In genomic region chr4:83370640-83370906, GRCh38 we compare ENCODE assay signal across 22 cellular contexts. TPM values are rescaled to one million over a fixed set of nuclear protein-coding genes. Genes with fewer than 3 reads are reported as not detected.
DNase-seq lines count a peak whose midpoint lies in the region; ATAC-seq, FAIRE-seq and TF ChIP-seq lines count a peak whose summit lies in the region.
"Had no signal": no experiment of that assay in that cellular context is flagged by ENCODE, and none has a peak within 500 bp of the region (broad histone marks: within the 10 kb centered on the region; RNA-seq: fewer than 3 reads in every experiment).

No MANE protein-coding gene starts in this region.

- in situ Hi-C loops in mammary epithelial cell (cut with MboI; ENCODE audit: low sequenced_read_pairs in 2 of 2) = no loop called here

- H3K27ac Mint-ChIP-seq in MCF 10A (ENCODE audit: low read depth, unreplicated experiment) = no peak overlapping the region
- H3K27ac Mint-ChIP-seq in activated CD4-positive, alpha-beta T cell treated with anti-CD3 and anti-CD28 coated beads, Interleukin-2, amount 10 ng/mL, durations not matched to agents 24 days and 14 days = no peak overlapping the region

- H4K8ac ChIP-seq in neuronal stem cell (ENCODE audit: low read depth, low read length) = no peak overlapping the region

- H3K27me3 ChIP-seq in mammary epithelial cell (ENCODE audit: insufficient read depth, low read length) (no peaks in the 10 kb centered on the region), upper lobe of left lung (no peaks in the 10 kb centered on the region), neuronal stem cell (ENCODE audit: control insufficient read depth in 3 of 3, insufficient read depth in 3 of 3, low read depth in 1 of 3, low read length in 3 of 3) (peaks cover 0 to 3% (median 0%) of the 10 kb centered on the region in 3 experiments)
- H3K27me3 ChIP-seq: breast epithelium, tibial nerve had no signal

- no peaks in the 10 kb centered on the region for H3K36me3 ChIP-seq in mammary epithelial cell (ENCODE audit: insufficient read depth, low read length)
- no peaks in the 10 kb centered on the region for H3K36me3 ChIP-seq in upper lobe of left lung
- H3K36me3 ChIP-seq in neuronal stem cell (replicated peaks in 1 of 2; ENCODE audit: control insufficient read depth in 2 of 2, insufficient read depth in 2 of 2, low read length in 2 of 2) = no peaks in the 10 kb centered on the region
- H3K36me3 ChIP-seq: breast epithelium, tibial nerve had no signal

- no peak overlapping the region for H3K14ac ChIP-seq in neuronal stem cell (ENCODE audit: low read length)

- TF ChIP-seq POLR2A in upper lobe of left lung (IDR thresholded peaks at IDR 0.05) = no peak

- no peak overlapping the region for H2BK15ac ChIP-seq in neuronal stem cell (ENCODE audit: low read length)

- no peaks in the 10 kb centered on the region for H3K9me3 Mint-ChIP-seq in MCF 10A (ENCODE audit: unreplicated experiment)
- H3K9me3 Mint-ChIP-seq in activated CD4-positive, alpha-beta T cell treated with anti-CD3 and anti-CD28 coated beads, Interleukin-2, amount 10 ng/mL, durations not matched to agents 24 days and 14 days = no peaks in the 10 kb centered on the region
- H3K9me3 Mint-ChIP-seq: neural crest cell had no signal

- TF ChIP-seq CTCF in mammary epithelial cell (conservative IDR thresholded peaks at IDR 0.05 in 1 of 2, IDR thresholded peaks at IDR 0.05 in 1 of 2; ENCODE audit: extremely low read depth in 1 of 2, insufficient read depth in 1 of 2, low read depth in 1 of 2, low read length in 2 of 2) (no peak), MCF 10A (IDR thresholded peaks at IDR 0.05; ENCODE audit: unreplicated experiment) (no peak), fibroblast of mammary gland (conservative IDR thresholded peaks at IDR 0.05; ENCODE audit: control insufficient read depth, insufficient read depth, low read depth, low read length) (no peak), upper lobe of left lung (IDR thresholded peaks at IDR 0.05) (no peak)

- H3K79me1 ChIP-seq in neuronal stem cell (ENCODE audit: low read depth, low read length) = no peaks in the 10 kb centered on the region

- no peaks in the 10 kb centered on the region for H3K27me3 Mint-ChIP-seq in MCF 10A (ENCODE audit: insufficient read depth, unreplicated experiment)
- no peaks in the 10 kb centered on the region for H3K27me3 Mint-ChIP-seq in activated CD4-positive, alpha-beta T cell treated with anti-CD3 and anti-CD28 coated beads, Interleukin-2, amount 10 ng/mL, durations not matched to agents 24 days and 14 days

- no peak overlapping the region for H2AK5ac ChIP-seq in neuronal stem cell (ENCODE audit: low read depth, low read length)

- H3K4me1 ChIP-seq in mammary epithelial cell (ENCODE audit: insufficient read depth, low read length) (no peaks in the 10 kb centered on the region), upper lobe of left lung (no peaks in the 10 kb centered on the region), neuronal stem cell (ENCODE audit: control insufficient read depth in 2 of 2, insufficient read depth in 1 of 2, low read depth in 1 of 2, low read length in 2 of 2) (peaks cover 0 to 1% of the 10 kb centered on the region in 2 donors)
- H3K4me1 ChIP-seq: breast epithelium, tibial nerve had no signal

- H2BK12ac ChIP-seq in neuronal stem cell (ENCODE audit: low read length) = no peak overlapping the region

- ATAC-seq in upper lobe of left lung (ENCODE audit: low FRiP score in 2 of 2) = peak; percentile 31 to 42
- ATAC-seq: stimulated activated naive CD8-positive, alpha-beta T cell treated with anti-CD3 and anti-CD28 coated beads, Interleukin-15, Interleukin-2, amounts not matched to agents 100 U/mL and 50 U/mL, for 24 hours had no signal

- intact Hi-C loops in mammary epithelial cell (cut with micrococcal nuclease) = no loop called here
- intact Hi-C loops in MCF 10A (cut with micrococcal nuclease) = no loop called here
- intact Hi-C loops in activated CD4-positive, alpha-beta T cell treated with anti-CD3 and anti-CD28 coated beads, Interleukin-2, amount 10 ng/mL, durations not matched to agents 24 days and 14 days (cut with micrococcal nuclease) = no loop called here

- WGBS in mammary epithelial cell (ENCODE audit: low coverage, missing lambda C conversion rate) = 100% methylated on average over 1 of the region's 1 CpG
- WGBS in upper lobe of left lung, 2 donors = 38% methylated on average over 1 of the region's 1 CpG; no CpG with 5 or more reads in 1 of the 2 donors
- no CpG with 5 or more reads among the region's 1 CpG for whole genome bisulfite sequencing in neuronal stem cell (ENCODE audit: extremely low coverage in 2 of 2, insufficient read length in 2 of 2, insufficient replicate concordance in 1 of 2), 2 donors

- DNase-seq in mammary epithelial cell (peak; percentile 35), MCF 10A (ENCODE audit: unreplicated experiment) (no peak), RPMI7951 (ENCODE audit: low read depth) (peak; percentile 35), fibroblast of mammary gland (ENCODE audit: low read depth) (peak; percentile 72), upper lobe of left lung (no peak), GM19239 (ENCODE audit: insufficient read length, low spot score) (no peak), neuronal stem cell (ENCODE audit: low spot score) (no peak)
- DNase-seq in activated CD4-positive, alpha-beta T cell treated with anti-CD3 and anti-CD28 coated beads, Interleukin-2, amount 10 ng/mL, durations not matched to agents 24 days and 14 days = no peak
- DNase-seq: 8988T; activated CD4-positive, alpha-beta T cell treated with anti-CD3 and anti-CD28 coated beads, Interleukin-2, amount 50 U/mL, for 4 hours; activated CD8-positive, alpha-beta memory T cell treated with anti-CD3 and anti-CD28 coated beads, Interleukin-2, amount 50 U/mL, for 4 hours; NCI-H1417; NCI-H510A treated with DMSO at 0.1 percent for 48 hours; stimulated activated CD4-positive, alpha-beta T cell treated with anti-CD3 and anti-CD28 coated beads, Interleukin-4, amount 100 ng/mL, for 24 hours; stimulated activated naive CD8-positive, alpha-beta T cell treated with anti-CD3 and anti-CD28 coated beads, Interleukin-15, Interleukin-2, amounts not matched to agents 100 U/mL and 50 U/mL, for 24 hours; T-helper 2 cell had no signal

- dilution Hi-C loops in mammary epithelial cell (cut with HindIII; ENCODE audit: low sequenced_read_pairs) = no loop called here

- H3K23ac ChIP-seq in neuronal stem cell (ENCODE audit: low read depth, low read length, poor library complexity) = no peak overlapping the region

- H3K9ac ChIP-seq in mammary epithelial cell (ENCODE audit: insufficient read depth, low read length) = no peak overlapping the region
- no peak overlapping the region for H3K9ac ChIP-seq in neuronal stem cell (ENCODE audit: low read depth, low read length, poor library complexity)

- H4K91ac ChIP-seq in neuronal stem cell (ENCODE audit: low read depth, low read length, poor library complexity) = no peak overlapping the region

- no peaks in the 10 kb centered on the region for H4K20me1 ChIP-seq in mammary epithelial cell (ENCODE audit: insufficient read depth, low read length)

- H2AFZ ChIP-seq in mammary epithelial cell (ENCODE audit: low read depth, low read length) (no peak overlapping the region), neuronal stem cell (ENCODE audit: low read length) (no peak overlapping the region)

- CTCF ChIA-PET in mammary epithelial cell (lab: Charles Lee; ENCODE audit: low non-redundant PET) (no interaction called here), MCF 10A (lab: Yijun Ruan, JAX) (interaction anchor here (1.2 kb wide), 1 partner anchor 9 kb away, joined by 7 read pairs; no protein-coding TSS in a partner anchor)

- H3K27ac ChIP-seq in mammary epithelial cell (ENCODE audit: insufficient read depth, low read depth, low read length) = no peak overlapping the region
- no peak overlapping the region for H3K27ac ChIP-seq in upper lobe of left lung
- no peak overlapping the region for H3K27ac ChIP-seq in neuronal stem cell (replicated peaks; ENCODE audit: low read length)
- H3K27ac ChIP-seq: breast epithelium, tibial nerve, VCaP had no signal

- H2BK120ac ChIP-seq in neuronal stem cell (ENCODE audit: low read depth, low read length) = no peak overlapping the region

- BruUV-seq in mammary epithelial cell (replicated peaks; lab: Mats Ljungman, UMichigan) (no TSS peak), MCF 10A (replicated peaks; lab: Mats Ljungman, UMichigan) (no TSS peak)

- no peak overlapping the region for H3K4me3 ChIP-seq in mammary epithelial cell (replicated peaks in 1 of 3; ENCODE audit: insufficient read depth in 1 of 3, low read depth in 2 of 3, low read length in 3 of 3)
- no peak overlapping the region for H3K4me3 ChIP-seq in fibroblast of mammary gland (ENCODE audit: control insufficient read depth, low read depth, low read length)
- H3K4me3 ChIP-seq in upper lobe of left lung = no peak overlapping the region
- H3K4me3 ChIP-seq in neuronal stem cell (ENCODE audit: low read length in 2 of 2) = no peak overlapping the region
- H3K4me3 ChIP-seq: breast epithelium, tibial nerve had no signal

- FAIRE-seq in GM19239 (lab: Jason Lieb, UNC) = no peak
- FAIRE-seq: GM12892, islet of Langerhans had no signal

- H3K4me2 ChIP-seq in mammary epithelial cell (ENCODE audit: insufficient read depth, low read depth, low read length) = no peak overlapping the region
- H3K4me2 ChIP-seq in neuronal stem cell (ENCODE audit: insufficient read depth, low read length, poor library complexity, severe bottlenecking) = no peak overlapping the region

- no peak overlapping the region for H2BK5ac ChIP-seq in neuronal stem cell (ENCODE audit: low read length)

- H3K18ac ChIP-seq in neuronal stem cell (ENCODE audit: low read length) = no peak overlapping the region

- H3K79me2 ChIP-seq in mammary epithelial cell (ENCODE audit: insufficient read depth, low read length) = no peaks in the 10 kb centered on the region

- H3K9me3 ChIP-seq in mammary epithelial cell (replicated peaks; ENCODE audit: insufficient read depth, low read length) (no peaks in the 10 kb centered on the region), upper lobe of left lung (no peaks in the 10 kb centered on the region), neuronal stem cell (replicated peaks in 1 of 2; ENCODE audit: control insufficient read depth in 2 of 2, insufficient read depth in 1 of 2, low read depth in 1 of 2, low read length in 2 of 2) (peaks cover 0 to 2% of the 10 kb centered on the region in 2 donors)
- H3K9me3 ChIP-seq: tibial nerve had no signal

- POLR2A ChIA-PET in MCF 10A (lab: Yijun Ruan, JAX) = interaction anchor here (1.4 kb wide), 1 partner anchor 9 kb away, joined by 5 read pairs; no protein-coding TSS in a partner anchor

- H3K4me1 Mint-ChIP-seq in MCF 10A (ENCODE audit: insufficient read depth, unreplicated experiment) = no peaks in the 10 kb centered on the region
- peaks cover 8% of the 10 kb centered on the region for H3K4me1 Mint-ChIP-seq in activated CD4-positive, alpha-beta T cell treated with anti-CD3 and anti-CD28 coated beads, Interleukin-2, amount 10 ng/mL, durations not matched to agents 24 days and 14 days
- H3K4me1 Mint-ChIP-seq: neural crest cell had no signal

- no peak overlapping the region for H3K4ac ChIP-seq in neuronal stem cell (ENCODE audit: low read length)

- H3K36me3 Mint-ChIP-seq in MCF 10A (ENCODE audit: insufficient read depth, unreplicated experiment) = no peaks in the 10 kb centered on the region
- H3K36me3 Mint-ChIP-seq in activated CD4-positive, alpha-beta T cell treated with anti-CD3 and anti-CD28 coated beads, Interleukin-2, amount 10 ng/mL, durations not matched to agents 24 days and 14 days (ENCODE audit: low read depth) = no peaks in the 10 kb centered on the region

- no peak overlapping the region for H3K4me3 Mint-ChIP-seq in MCF 10A (ENCODE audit: unreplicated experiment)
- H3K4me3 Mint-ChIP-seq in activated CD4-positive, alpha-beta T cell treated with anti-CD3 and anti-CD28 coated beads, Interleukin-2, amount 10 ng/mL, durations not matched to agents 24 days and 14 days = no peak overlapping the region
- H3K4me3 Mint-ChIP-seq: neural crest cell had no signal

- no peak for TF ChIP-seq EP300 in upper lobe of left lung (IDR thresholded peaks at IDR 0.05)

RNA-seq across cellular contexts. Expression of gene HPSE, which starts 35.9 kb away (rescaled TPM):
- total RNA-seq in mammary epithelial cell (10 to 100 TPM in 1 of 2 donors, under 1 TPM in 1; 0.17 to 17.4 TPM), MCF 10A (2022) (5.5 and 6.0 TPM in 2 replicates), upper lobe of left lung (1 to 10 TPM; 2.1 to 9.1 (median 5.2) TPM)
- 5.1 TPM for polyA plus RNA-seq in mammary epithelial cell
- 7.8 TPM for polyA minus RNA-seq in mammary epithelial cell
- total RNA-seq in RPMI7951 (2014; rRNA removed; shearing (Covaris generic)) = 0.48 and 0.59 TPM in 2 replicates
- total RNA-seq in activated CD4-positive, alpha-beta T cell treated with anti-CD3 and anti-CD28 coated beads, Interleukin-2, amount 10 ng/mL, durations not matched to agents 24 days and 14 days = 17.7 and 19.8 TPM in 2 replicates
- polyA plus RNA-seq in neuronal stem cell (2013, experiment 1 of 2) = 0.14 TPM
- 0.12 TPM for polyA plus RNA-seq in neuronal stem cell (2013, experiment 2 of 2)

Comparison
In these comparisons a context has a peak if more than half of its experiments do, and no peak if none do; other contexts are left out.
1. DNase-seq: peak in mammary epithelial cell (single experiment), RPMI7951 (single experiment) and fibroblast of mammary gland (single experiment); none in MCF 10A (single experiment), upper lobe of left lung (0 of 2), activated CD4-positive, alpha-beta T cell treated with anti-CD3 and anti-CD28 coated beads, Interleukin-2, amount 10 ng/mL, durations not matched to agents 24 days and 14 days (single experiment), GM19239 (single experiment) and neuronal stem cell (single experiment).